11 cellular contexts compared by ENCODE assay signal in the genomic region with DNA sequence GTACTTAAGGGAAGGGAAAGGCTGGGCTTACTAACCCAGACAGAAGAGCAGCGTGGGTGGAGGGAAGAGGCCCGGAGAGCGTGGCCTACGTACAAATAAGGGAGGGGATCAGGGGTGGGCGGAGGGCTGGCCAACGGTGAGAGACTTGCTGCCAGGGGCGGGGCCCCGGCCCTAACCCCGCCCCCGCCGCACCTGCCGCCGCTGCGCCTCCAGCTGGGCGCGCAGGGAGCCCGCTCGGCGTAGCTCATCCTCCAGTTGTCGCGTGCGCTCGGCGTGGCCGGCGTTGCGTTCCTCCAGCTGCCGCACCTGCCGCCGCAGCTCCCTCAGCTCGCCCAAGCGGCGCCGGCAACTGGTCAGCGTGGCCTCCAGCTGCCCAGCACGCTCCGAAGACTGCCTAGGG. TPM values are rescaled to one million over a fixed set of nuclear protein-coding genes. Genes with fewer than 3 reads are reported as not detected.
A peak's percentile ranks its signal among the peaks of the same experiment; 100 is the strongest.
DNase-seq lines count a peak whose midpoint lies in the region; ATAC-seq and TF ChIP-seq lines count a peak whose summit lies in the region.
"Had no signal": no experiment of that assay in that cellular context is flagged by ENCODE, and none has a peak within 500 bp of the region (broad histone marks: within the 10 kb centered on the region; RNA-seq: fewer than 3 reads in every experiment).

No MANE protein-coding gene starts in this region.

- H3K23me2 ChIP-seq in H9 (ENCODE audit: insufficient read length, low read depth, low read length, poor library complexity, severe bottlenecking): peaks cover under 1% of the 10 kb centered on the region

- no peak overlapping the region for H2AFZ ChIP-seq in H9 (ENCODE audit: low read length)

- H3K79me1 ChIP-seq in H9 (ENCODE audit: insufficient read depth, low read depth, low read length, poor library complexity, severe bottlenecking): no peaks in the 10 kb centered on the region

- no peak overlapping the region for H3K56ac ChIP-seq in H9 (ENCODE audit: insufficient read length, low read depth, low read length)

- DNase-seq in H9: peak; percentile 93
- peak; percentile 55 for DNase-seq in activated CD4-positive, CD25-positive, alpha-beta regulatory T cell treated with anti-CD3 and anti-CD28 coated beads, Interleukin-2, amount 50 U/mL, for 72 hours
- DNase-seq in effector memory CD8-positive, alpha-beta T cell: peak in 2 of 3 experiments; percentile 27 to 36
- DNase-seq in stimulated activated CD4-positive, alpha-beta T cell treated with anti-CD3 and anti-CD28 coated beads, Interleukin-1b, Interleukin-23, amount 100 ng/mL, for 48 hours: peak; percentile 69
- DNase-seq in NCI-H524 treated with DMSO at 0.1 percent for 48 hours (lab: John Stamatoyannopoulos, UW): no peak
- DNase-seq in mesothelial cell of epicardium (ENCODE audit: low spot score in 2 of 2, unreplicated experiment in 2 of 2): no peak
- DNase-seq: body of pancreas, left ventricle myocardium superior had no signal

- H3K36me3 Mint-ChIP-seq in H9 (ENCODE audit: insufficient read depth in 1 of 3, low read depth in 3 of 3) (peaks cover 29 to 52% (median 51%) of the 10 kb centered on the region in 3 experiments), mesothelial cell of epicardium (peaks cover 13% of the 10 kb centered on the region)
- peaks cover 4% of the 10 kb centered on the region for H3K36me3 Mint-ChIP-seq in effector memory CD8-positive, alpha-beta T cell (ENCODE audit: insufficient read depth)

- no peak overlapping the region for H2BK12ac ChIP-seq in H9 (ENCODE audit: insufficient read length, low read depth, low read length)

- no peak for TF ChIP-seq CTCF in H9 (conservative IDR thresholded peaks at IDR 0.05)
- no peak for TF ChIP-seq CTCF in mesothelial cell of epicardium (IDR thresholded peaks at IDR 0.05; ENCODE audit: unreplicated experiment)

- no peaks in the 10 kb centered on the region for H3K27me3 ChIP-seq in H9 (ENCODE audit: insufficient read depth, low read length)
- H3K27me3 ChIP-seq: body of pancreas had no signal

- H3K9me3 ChIP-seq in H9 (ENCODE audit: control insufficient read depth, low read depth, low read length): no peaks in the 10 kb centered on the region
- H3K9me3 ChIP-seq: body of pancreas had no signal

- H3K4me1 ChIP-seq in H9 (ENCODE audit: insufficient read depth, low read length): no peaks in the 10 kb centered on the region; the same call in 1 of the 2 replicates

- no peak overlapping the region for H2BK120ac ChIP-seq in H9 (ENCODE audit: low read depth, low read length, poor library complexity, severe bottlenecking)

- no peaks in the 10 kb centered on the region for H4K20me1 ChIP-seq in H9 (ENCODE audit: control insufficient read depth, insufficient read depth, insufficient read length)

- H3K4me3 Mint-ChIP-seq in H9 (peak overlapping the region in 1 of 2 experiments; percentile 61; a peak in 2 of 5 replicates), mesothelial cell of epicardium (no peak overlapping the region)
- H3K4me3 Mint-ChIP-seq in effector memory CD8-positive, alpha-beta T cell: peak overlapping the region; percentile 3 to 52

- H2BK15ac ChIP-seq in H9 (ENCODE audit: low read depth, low read length): no peak overlapping the region

- no peak overlapping the region for H3T11ph ChIP-seq in H9 (ENCODE audit: low read length)

- H2AK5ac ChIP-seq in H9 (ENCODE audit: insufficient read length, low read length): no peak overlapping the region

- H3K14ac ChIP-seq in H9 (ENCODE audit: insufficient read depth, low read length): no peak overlapping the region

- H3K27ac Mint-ChIP-seq in H9 (peak overlapping the region in 1 of 3 experiments; percentile 58; a peak in 2 of 7 replicates), mesothelial cell of epicardium (no peak overlapping the region)
- H3K27ac Mint-ChIP-seq in effector memory CD8-positive, alpha-beta T cell: no peak overlapping the region

- no peak overlapping the region for H4K91ac ChIP-seq in H9 (ENCODE audit: insufficient read length, low read depth, low read length)

- H3K9ac ChIP-seq in H9 (ENCODE audit: extremely low read depth, insufficient read length, low read length): no peak overlapping the region

- no peak overlapping the region for H2BK5ac ChIP-seq in H9 (ENCODE audit: insufficient read length, low read length)

- no peak for TF ChIP-seq POLR2A in GM18505 (IDR thresholded peaks at IDR 0.05; ENCODE audit: borderline replicate concordance, extremely low read depth, insufficient read depth, insufficient read length)

- no peaks in the 10 kb centered on the region for H3K9me3 Mint-ChIP-seq in H9
- no peaks in the 10 kb centered on the region for H3K9me3 Mint-ChIP-seq in effector memory CD8-positive, alpha-beta T cell
- H3K9me3 Mint-ChIP-seq in mesothelial cell of epicardium: no peaks in the 10 kb centered on the region

- no CpG with 5 or more reads among the region's 37 CpGs for WGBS in H9 (ENCODE audit: extremely low coverage, insufficient read length, low lambda C conversion rate)

- H3K4ac ChIP-seq in H9 (ENCODE audit: low read depth, low read length): no peak overlapping the region

- no peak overlapping the region for H3K27ac ChIP-seq in H9 (ENCODE audit: insufficient read length, low read depth, low read length)
- H3K27ac ChIP-seq: body of pancreas had no signal

- no peak overlapping the region for H3K23ac ChIP-seq in H9 (ENCODE audit: insufficient read length, low read depth, low read length)

- H2BK20ac ChIP-seq in H9 (ENCODE audit: low read depth, low read length, poor library complexity, severe bottlenecking): no peak overlapping the region

- ATAC-seq in effector memory CD8-positive, alpha-beta T cell (replicated peaks): peak; percentile 87
- ATAC-seq in GM18505 (IDR thresholded peaks at IDR 0.05; ENCODE audit: unreplicated experiment): no peak
- ATAC-seq in HG03565 (IDR thresholded peaks at IDR 0.05; ENCODE audit: unreplicated experiment): no peak
- ATAC-seq: body of pancreas, left ventricle myocardium superior, Panc1 had no signal

- peaks cover 17 to 25% of the 10 kb centered on the region in 2 experiments for H3K4me1 Mint-ChIP-seq in H9
- H3K4me1 Mint-ChIP-seq in effector memory CD8-positive, alpha-beta T cell (ENCODE audit: low read depth in 2 of 2): peaks cover 7 to 9% of the 10 kb centered on the region in 2 donors
- peaks cover 2% of the 10 kb centered on the region for H3K4me1 Mint-ChIP-seq in mesothelial cell of epicardium

- no peak overlapping the region for H4K8ac ChIP-seq in H9 (replicated peaks; ENCODE audit: insufficient read length, low read depth, low read length)

- H3K27me3 Mint-ChIP-seq in H9 (ENCODE audit: low read depth): no peaks in the 10 kb centered on the region
- H3K27me3 Mint-ChIP-seq in effector memory CD8-positive, alpha-beta T cell: no peaks in the 10 kb centered on the region
- H3K27me3 Mint-ChIP-seq in mesothelial cell of epicardium (ENCODE audit: low read depth): no peaks in the 10 kb centered on the region

- no peak overlapping the region for H3K4me2 ChIP-seq in H9 (ENCODE audit: insufficient read depth, insufficient read length, low read length)

- no peak overlapping the region for H4K5ac ChIP-seq in H9 (ENCODE audit: insufficient read length, low read depth, low read length)

- peak overlapping the region; percentile 50 for H3K18ac ChIP-seq in H9 (ENCODE audit: insufficient read length, low read depth, low read length)

- no peaks in the 10 kb centered on the region for H3K79me2 ChIP-seq in H9 (ENCODE audit: insufficient read depth, low read length)

RNA-seq across cellular contexts. Expression of a gene that starts 5.7 kb away (rescaled TPM):
- 56.8 and 64.7 TPM in 2 replicates for total RNA-seq in H9 (2021)
- 89.2 to 93.7 TPM (median 92.7 TPM) in 3 replicates for total RNA-seq in mesothelial cell of epicardium

RNA-seq across cellular contexts. Expression of a gene that starts 18.1 kb away (rescaled TPM):
- total RNA-seq in H9 (2021) (1.6 and 2.0 TPM in 2 replicates), mesothelial cell of epicardium (not detected in 3 replicates)
- total RNA-seq: body of pancreas, left ventricle myocardium superior had no signal

RNA-seq across cellular contexts. Expression of a gene that starts 21.6 kb away (rescaled TPM):
- total RNA-seq in H9 (2021) (15.9 and 18.0 TPM in 2 replicates), mesothelial cell of epicardium (160 to 169 TPM (median 164 TPM) in 3 replicates)

RNA-seq across cellular contexts. Expression of a gene that starts 31.9 kb away (rescaled TPM):
- total RNA-seq in H9 (2021) (468 and 485 TPM in 2 replicates), mesothelial cell of epicardium (361 to 381 TPM (median 380 TPM) in 3 replicates)

RNA-seq across cellular contexts. Expression of a gene that starts 32.2 kb away (rescaled TPM):
- total RNA-seq in H9 (2021): 45.8 and 48.1 TPM in 2 replicates
- 8.4 to 11.4 TPM (median 8.8 TPM) in 3 replicates for total RNA-seq in mesothelial cell of epicardium
- total RNA-seq: body of pancreas had no signal

Comparison
In these comparisons a context has a peak if more than half of its experiments do, and no peak if none do; other contexts are left out.
1. DNase-seq: peak in H9 (single experiment), activated CD4-positive, CD25-positive, alpha-beta regulatory T cell treated with anti-CD3 and anti-CD28 coated beads, Interleukin-2, amount 50 U/mL, for 72 hours (single experiment), effector memory CD8-positive, alpha-beta T cell (2 of 3) and stimulated activated CD4-positive, alpha-beta T cell treated with anti-CD3 and anti-CD28 coated beads, Interleukin-1b, Interleukin-23, amount 100 ng/mL, for 48 hours (single experiment); none in NCI-H524 treated with DMSO at 0.1 percent for 48 hours (single experiment) and mesothelial cell of epicardium (0 of 2).